ENCODE assay signal across 1 cellular context in genomic region chr20:39048000-39048696, GRCh38.
TF ChIP-seq lines count a peak whose summit lies in the region.

No MANE protein-coding gene starts in this region.

TF ChIP-seq in HepG2, 621 proteins besides CTCF, POLR2A, EP300 and RAD21 (continued from another document and continues in another):
- TF ChIP-seq, protein P1, sequence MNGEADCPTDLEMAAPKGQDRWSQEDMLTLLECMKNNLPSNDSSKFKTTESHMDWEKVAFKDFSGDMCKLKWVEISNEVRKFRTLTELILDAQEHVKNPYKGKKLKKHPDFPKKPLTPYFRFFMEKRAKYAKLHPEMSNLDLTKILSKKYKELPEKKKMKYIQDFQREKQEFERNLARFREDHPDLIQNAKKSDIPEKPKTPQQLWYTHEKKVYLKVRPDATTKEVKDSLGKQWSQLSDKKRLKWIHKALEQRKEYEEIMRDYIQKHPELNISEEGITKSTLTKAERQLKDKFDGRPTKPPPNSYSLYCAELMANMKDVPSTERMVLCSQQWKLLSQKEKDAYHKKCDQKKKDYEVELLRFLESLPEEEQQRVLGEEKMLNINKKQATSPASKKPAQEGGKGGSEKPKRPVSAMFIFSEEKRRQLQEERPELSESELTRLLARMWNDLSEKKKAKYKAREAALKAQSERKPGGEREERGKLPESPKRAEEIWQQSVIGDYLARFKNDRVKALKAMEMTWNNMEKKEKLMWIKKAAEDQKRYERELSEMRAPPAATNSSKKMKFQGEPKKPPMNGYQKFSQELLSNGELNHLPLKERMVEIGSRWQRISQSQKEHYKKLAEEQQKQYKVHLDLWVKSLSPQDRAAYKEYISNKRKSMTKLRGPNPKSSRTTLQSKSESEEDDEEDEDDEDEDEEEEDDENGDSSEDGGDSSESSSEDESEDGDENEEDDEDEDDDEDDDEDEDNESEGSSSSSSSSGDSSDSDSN (CRISPR knock-in tag; IDR thresholded peaks at IDR 0.05) = peak; percentile 56; the same call in 1 of the 2 replicates
- TF ChIP-seq ZNF251 (CRISPR knock-in tag; IDR thresholded peaks at IDR 0.05) (no peak), NFIC (IDR thresholded peaks at IDR 0.05; ENCODE audit: low read length) (no peak), NFKB2 (CRISPR knock-in tag; IDR thresholded peaks at IDR 0.05; ENCODE audit: borderline replicate concordance) (peak; percentile 79; the same call in 1 of the 2 replicates), SNAI1 (CRISPR knock-in tag; IDR thresholded peaks at IDR 0.05; ENCODE audit: borderline replicate concordance) (no peak), AHR (CRISPR knock-in tag; IDR thresholded peaks at IDR 0.05) (peak; percentile 94; the same call in 1 of the 2 replicates), PHF20 (CRISPR knock-in tag; IDR thresholded peaks at IDR 0.05) (0 out of 2 replicates have a peak, but pooled peaks have one; percentile 15), NONO (IDR thresholded peaks at IDR 0.05) (no peak), NONO (CRISPR knock-in tag; conservative IDR thresholded peaks at IDR 0.05) (peak; percentile 79; the same call in 1 of the 2 replicates), TOPORS (CRISPR knock-in tag; IDR thresholded peaks at IDR 0.05) (no peak), SAP130 (CRISPR knock-in tag; IDR thresholded peaks at IDR 0.05; ENCODE audit: low read depth) (peak; percentile 62), SRY (CRISPR knock-in tag; IDR thresholded peaks at IDR 0.05) (0 out of 2 replicates have a peak, but pooled peaks have one; percentile 42), ZNF574 (CRISPR knock-in tag; IDR thresholded peaks at IDR 0.05) (peak; percentile 67; the same call in 1 of the 2 replicates), HMGXB4 (CRISPR knock-in tag; IDR thresholded peaks at IDR 0.05; ENCODE audit: borderline replicate concordance in 1 of 2, low read depth in 1 of 2) (peak; percentile 88 to 91), SNAPC2 (CRISPR knock-in tag; IDR thresholded peaks at IDR 0.05) (no peak), DPF2 (CRISPR knock-in tag; IDR thresholded peaks at IDR 0.05; ENCODE audit: borderline replicate concordance, low read depth) (no peak), SALL2 (CRISPR knock-in tag; IDR thresholded peaks at IDR 0.05) (peak; percentile 75; the same call in 1 of the 2 replicates), ZNF382 (CRISPR knock-in tag; IDR thresholded peaks at IDR 0.05; ENCODE audit: borderline replicate concordance) (no peak), CCDC6 (CRISPR knock-in tag; IDR thresholded peaks at IDR 0.05) (no peak), ZBTB40 (IDR thresholded peaks at IDR 0.05) (no peak), ZBTB40 (CRISPR knock-in tag; IDR thresholded peaks at IDR 0.05) (0 out of 2 replicates have a peak, but pooled peaks have one; percentile 40), NCOA1 (CRISPR knock-in tag; IDR thresholded peaks at IDR 0.05) (no peak), SMAD9 (CRISPR knock-in tag; IDR thresholded peaks at IDR 0.05) (no peak), NFYC (CRISPR knock-in tag; IDR thresholded peaks at IDR 0.05) (peak; percentile 31; the same call in 1 of the 2 replicates), TBL1XR1 (IDR thresholded peaks at IDR 0.05; ENCODE audit: borderline replicate concordance, low read length, partially characterized antibody) (no peak)
- TF ChIP-seq, protein P2, sequence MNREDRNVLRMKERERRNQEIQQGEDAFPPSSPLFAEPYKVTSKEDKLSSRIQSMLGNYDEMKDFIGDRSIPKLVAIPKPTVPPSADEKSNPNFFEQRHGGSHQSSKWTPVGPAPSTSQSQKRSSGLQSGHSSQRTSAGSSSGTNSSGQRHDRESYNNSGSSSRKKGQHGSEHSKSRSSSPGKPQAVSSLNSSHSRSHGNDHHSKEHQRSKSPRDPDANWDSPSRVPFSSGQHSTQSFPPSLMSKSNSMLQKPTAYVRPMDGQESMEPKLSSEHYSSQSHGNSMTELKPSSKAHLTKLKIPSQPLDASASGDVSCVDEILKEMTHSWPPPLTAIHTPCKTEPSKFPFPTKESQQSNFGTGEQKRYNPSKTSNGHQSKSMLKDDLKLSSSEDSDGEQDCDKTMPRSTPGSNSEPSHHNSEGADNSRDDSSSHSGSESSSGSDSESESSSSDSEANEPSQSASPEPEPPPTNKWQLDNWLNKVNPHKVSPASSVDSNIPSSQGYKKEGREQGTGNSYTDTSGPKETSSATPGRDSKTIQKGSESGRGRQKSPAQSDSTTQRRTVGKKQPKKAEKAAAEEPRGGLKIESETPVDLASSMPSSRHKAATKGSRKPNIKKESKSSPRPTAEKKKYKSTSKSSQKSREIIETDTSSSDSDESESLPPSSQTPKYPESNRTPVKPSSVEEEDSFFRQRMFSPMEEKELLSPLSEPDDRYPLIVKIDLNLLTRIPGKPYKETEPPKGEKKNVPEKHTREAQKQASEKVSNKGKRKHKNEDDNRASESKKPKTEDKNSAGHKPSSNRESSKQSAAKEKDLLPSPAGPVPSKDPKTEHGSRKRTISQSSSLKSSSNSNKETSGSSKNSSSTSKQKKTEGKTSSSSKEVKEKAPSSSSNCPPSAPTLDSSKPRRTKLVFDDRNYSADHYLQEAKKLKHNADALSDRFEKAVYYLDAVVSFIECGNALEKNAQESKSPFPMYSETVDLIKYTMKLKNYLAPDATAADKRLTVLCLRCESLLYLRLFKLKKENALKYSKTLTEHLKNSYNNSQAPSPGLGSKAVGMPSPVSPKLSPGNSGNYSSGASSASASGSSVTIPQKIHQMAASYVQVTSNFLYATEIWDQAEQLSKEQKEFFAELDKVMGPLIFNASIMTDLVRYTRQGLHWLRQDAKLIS (CRISPR knock-in tag; IDR thresholded peaks at IDR 0.05) = no peak
- TF ChIP-seq, protein P3, sequence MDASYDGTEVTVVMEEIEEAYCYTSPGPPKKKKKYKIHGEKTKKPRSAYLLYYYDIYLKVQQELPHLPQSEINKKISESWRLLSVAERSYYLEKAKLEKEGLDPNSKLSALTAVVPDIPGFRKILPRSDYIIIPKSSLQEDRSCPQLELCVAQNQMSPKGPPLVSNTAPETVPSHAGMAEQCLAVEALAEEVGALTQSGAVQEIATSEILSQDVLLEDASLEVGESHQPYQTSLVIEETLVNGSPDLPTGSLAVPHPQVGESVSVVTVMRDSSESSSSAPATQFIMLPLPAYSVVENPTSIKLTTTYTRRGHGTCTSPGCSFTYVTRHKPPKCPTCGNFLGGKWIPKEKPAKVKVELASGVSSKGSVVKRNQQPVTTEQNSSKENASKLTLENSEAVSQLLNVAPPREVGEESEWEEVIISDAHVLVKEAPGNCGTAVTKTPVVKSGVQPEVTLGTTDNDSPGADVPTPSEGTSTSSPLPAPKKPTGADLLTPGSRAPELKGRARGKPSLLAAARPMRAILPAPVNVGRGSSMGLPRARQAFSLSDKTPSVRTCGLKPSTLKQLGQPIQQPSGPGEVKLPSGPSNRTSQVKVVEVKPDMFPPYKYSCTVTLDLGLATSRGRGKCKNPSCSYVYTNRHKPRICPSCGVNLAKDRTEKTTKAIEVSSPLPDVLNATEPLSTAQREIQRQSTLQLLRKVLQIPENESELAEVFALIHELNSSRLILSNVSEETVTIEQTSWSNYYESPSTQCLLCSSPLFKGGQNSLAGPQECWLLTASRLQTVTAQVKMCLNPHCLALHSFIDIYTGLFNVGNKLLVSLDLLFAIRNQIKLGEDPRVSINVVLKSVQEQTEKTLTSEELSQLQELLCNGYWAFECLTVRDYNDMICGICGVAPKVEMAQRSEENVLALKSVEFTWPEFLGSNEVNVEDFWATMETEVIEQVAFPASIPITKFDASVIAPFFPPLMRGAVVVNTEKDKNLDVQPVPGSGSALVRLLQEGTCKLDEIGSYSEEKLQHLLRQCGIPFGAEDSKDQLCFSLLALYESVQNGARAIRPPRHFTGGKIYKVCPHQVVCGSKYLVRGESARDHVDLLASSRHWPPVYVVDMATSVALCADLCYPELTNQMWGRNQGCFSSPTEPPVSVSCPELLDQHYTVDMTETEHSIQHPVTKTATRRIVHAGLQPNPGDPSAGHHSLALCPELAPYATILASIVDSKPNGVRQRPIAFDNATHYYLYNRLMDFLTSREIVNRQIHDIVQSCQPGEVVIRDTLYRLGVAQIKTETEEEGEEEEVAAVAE (CRISPR knock-in tag; IDR thresholded peaks at IDR 0.05; ENCODE audit: borderline replicate concordance) = peak; percentile 39; the same call in 1 of the 2 replicates
- TF ChIP-seq, protein P4, sequence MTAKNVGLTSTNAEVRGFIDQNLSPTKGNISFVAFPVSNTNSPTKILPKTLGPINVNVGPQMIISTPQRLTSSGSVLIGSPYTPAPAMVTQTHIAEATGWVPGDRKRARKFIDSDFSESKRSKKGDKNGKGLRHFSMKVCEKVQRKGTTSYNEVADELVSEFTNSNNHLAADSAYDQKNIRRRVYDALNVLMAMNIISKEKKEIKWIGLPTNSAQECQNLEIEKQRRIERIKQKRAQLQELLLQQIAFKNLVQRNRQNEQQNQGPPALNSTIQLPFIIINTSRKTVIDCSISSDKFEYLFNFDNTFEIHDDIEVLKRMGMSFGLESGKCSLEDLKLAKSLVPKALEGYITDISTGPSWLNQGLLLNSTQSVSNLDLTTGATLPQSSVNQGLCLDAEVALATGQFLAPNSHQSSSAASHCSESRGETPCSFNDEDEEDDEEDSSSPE (CRISPR knock-in tag; IDR thresholded peaks at IDR 0.05) = no peak
